1 cellular context compared by ENCODE assay signal in the genomic region with DNA sequence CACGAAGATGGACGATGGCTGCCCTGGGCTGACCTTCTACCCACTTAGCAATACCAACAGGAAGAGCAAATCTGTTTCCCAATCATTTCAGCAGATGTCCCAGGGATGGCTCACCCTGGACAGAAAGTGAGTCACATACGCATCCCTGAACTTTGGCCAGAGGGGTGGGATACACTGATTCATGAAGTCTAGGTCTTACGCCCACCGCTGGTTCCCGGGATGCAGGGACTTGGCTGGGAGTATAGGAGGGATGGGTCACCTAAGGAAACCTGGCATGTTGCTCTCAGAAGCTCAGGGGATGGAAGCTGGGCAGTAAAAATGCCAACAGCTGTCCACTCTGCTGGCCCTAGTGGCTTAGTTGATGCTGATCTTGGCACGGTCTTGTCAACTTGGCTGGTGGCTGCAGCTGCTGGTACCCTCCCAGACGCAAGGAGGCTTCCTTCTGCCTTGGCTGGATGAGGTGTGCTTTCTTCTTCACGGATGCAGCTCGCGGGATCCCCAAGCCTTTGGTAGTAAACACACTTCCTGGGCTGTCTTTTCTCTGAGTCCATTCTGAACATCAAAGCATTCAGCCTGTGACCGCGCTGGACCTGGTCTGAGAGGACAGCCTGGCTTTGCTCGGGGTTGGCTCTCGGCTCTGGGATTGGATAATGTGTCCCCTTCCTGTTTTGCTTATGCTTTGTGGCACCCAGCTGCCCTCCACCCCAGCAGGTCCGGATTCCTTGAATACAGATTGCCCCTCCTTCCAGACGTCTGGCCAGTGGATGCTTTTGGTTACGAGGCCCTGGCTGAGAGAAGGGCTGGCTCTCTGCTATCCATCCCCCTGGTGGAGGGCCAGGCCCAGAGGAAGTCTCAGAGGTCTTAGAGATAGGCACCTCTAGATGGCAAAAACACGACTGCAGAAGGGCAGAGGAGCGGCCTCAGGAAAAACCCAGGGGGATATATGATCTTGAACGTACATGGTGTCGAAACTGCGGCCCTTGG.
TF ChIP-seq lines count a peak whose summit lies in the region.

No MANE protein-coding gene starts in this region.

TF ChIP-seq in IMR-90, 13 proteins besides CTCF, POLR2A, EP300 and RAD21:
- TF ChIP-seq, protein P1, sequence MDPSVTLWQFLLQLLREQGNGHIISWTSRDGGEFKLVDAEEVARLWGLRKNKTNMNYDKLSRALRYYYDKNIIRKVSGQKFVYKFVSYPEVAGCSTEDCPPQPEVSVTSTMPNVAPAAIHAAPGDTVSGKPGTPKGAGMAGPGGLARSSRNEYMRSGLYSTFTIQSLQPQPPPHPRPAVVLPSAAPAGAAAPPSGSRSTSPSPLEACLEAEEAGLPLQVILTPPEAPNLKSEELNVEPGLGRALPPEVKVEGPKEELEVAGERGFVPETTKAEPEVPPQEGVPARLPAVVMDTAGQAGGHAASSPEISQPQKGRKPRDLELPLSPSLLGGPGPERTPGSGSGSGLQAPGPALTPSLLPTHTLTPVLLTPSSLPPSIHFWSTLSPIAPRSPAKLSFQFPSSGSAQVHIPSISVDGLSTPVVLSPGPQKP (IDR thresholded peaks at IDR 0.05; ENCODE audit: borderline replicate concordance, low read depth, low read length): no peak
- TF ChIP-seq MXI1 (IDR thresholded peaks at IDR 0.05; ENCODE audit: borderline replicate concordance, low read depth, low read length) (no peak), FOS (IDR thresholded peaks at IDR 0.05; ENCODE audit: low read depth, low read length) (peak; percentile 85), CEBPB (IDR thresholded peaks at IDR 0.05; ENCODE audit: low read depth, low read length) (peak; percentile 93)
TF ChIP-seq in IMR-90: peak in this region for 2.
